ENCODE assay signal across 2 cellular contexts in genomic region chr3:159409711-159410110, GRCh38.
DNase-seq lines count a peak whose midpoint lies in the region; ATAC-seq and TF ChIP-seq lines count a peak whose summit lies in the region.
"Not testable (repeated sequence)": the region's sequence is repeated elsewhere in the genome, so short reads cannot be mapped to it uniquely, and the experiment has no call there.

No MANE protein-coding gene starts in this region.

- not testable (repeated sequence) for ATAC-seq in HCT116

- H3K27ac ChIP-seq in HCT116 (ENCODE audit: low read depth, low read length); HEK293 (ENCODE audit: extremely low read depth, low read depth, low read length): not testable (repeated sequence)

- H2AFZ ChIP-seq in HCT116 (ENCODE audit: low read depth, low read length, poor library complexity, severe bottlenecking): not testable (repeated sequence)

- H3K9ac ChIP-seq in HCT116 (ENCODE audit: low read length): not testable (repeated sequence)

- not testable (repeated sequence) for H3K9me3 ChIP-seq in HCT116 (ENCODE audit: control insufficient read depth in 1 of 2, insufficient read depth in 1 of 2, low read depth in 1 of 2, low read length in 2 of 2); HEK293 (ENCODE audit: control insufficient read depth, insufficient read depth, low read depth, low read length)

- intact Hi-C loops in HCT116 (cut with micrococcal nuclease): not testable (repeated sequence)

- DNase-seq in HCT116 (ENCODE audit: low read depth, low spot score): not testable (repeated sequence)

- RAD21 ChIA-PET in HCT116 (lab: Charles Lee; ENCODE audit: low non-redundant PET in 1 of 2, low total read pairs in 2 of 2, uncharacterized antibody in 2 of 2, unreplicated experiment in 2 of 2): not testable (repeated sequence)

- H3K9me2 ChIP-seq in HCT116 (ENCODE audit: insufficient read depth): not testable (repeated sequence)

- not testable (repeated sequence) for TF ChIP-seq POLR2A in HCT116 (IDR thresholded peaks at IDR 0.05; ENCODE audit: borderline replicate concordance, extremely low read depth, insufficient read depth, insufficient read length)

- BruUV-seq in HCT116 (replicated peaks; lab: Mats Ljungman, UMichigan): not testable (repeated sequence)

- not testable (repeated sequence) for TF ChIP-seq RAD21 in HCT116 (IDR thresholded peaks at IDR 0.05; ENCODE audit: low read depth)

- TF ChIP-seq CTCF in HCT116 (IDR thresholded peaks at IDR 0.05 in 2 of 3, conservative IDR thresholded peaks at IDR 0.05 in 1 of 3; ENCODE audit: borderline replicate concordance in 1 of 3, insufficient read depth in 1 of 3, low read depth in 2 of 3, low read length in 2 of 3); HEK293 (tag by site-specific recombination; IDR thresholded peaks at IDR 0.05): not testable (repeated sequence)

- not testable (repeated sequence) for H3K79me2 ChIP-seq in HCT116 (ENCODE audit: insufficient read depth, low read length)

- POLR2A ChIA-PET in HCT116 (lab: Charles Lee); HEK293 (lab: Yijun Ruan, JAX): not testable (repeated sequence)

- not testable (repeated sequence) for H3K4me2 ChIP-seq in HCT116 (ENCODE audit: low read length)

- H3K4me3 ChIP-seq in HCT116 (replicated peaks in 1 of 2; ENCODE audit: low read depth in 1 of 2, low read length in 2 of 2); HEK293 (ENCODE audit: low read depth, low read length): not testable (repeated sequence)

- not testable (repeated sequence) for H3K36me3 ChIP-seq in HCT116 (ENCODE audit: control insufficient read depth in 1 of 2, insufficient read depth in 2 of 2, low read length in 2 of 2); HEK293 (ENCODE audit: control insufficient read depth in 2 of 2, insufficient read depth in 1 of 2, low read length in 2 of 2)

- H4K20me1 ChIP-seq in HCT116 (ENCODE audit: insufficient read depth): not testable (repeated sequence)

- CTCF ChIA-PET in HCT116 (lab: Charles Lee): not testable (repeated sequence)
- CTCF ChIA-PET in HEK293 (lab: Yijun Ruan, JAX): interaction anchor here (0.6 to 0.7 kb wide), 2 partner anchors 285 to 585 kb away, joined by 3 read pairs; no protein-coding TSS in a partner anchor

- H3K4me1 ChIP-seq in HCT116 (ENCODE audit: control insufficient read depth in 1 of 2, insufficient read depth in 2 of 2, low read length in 2 of 2); HEK293 (ENCODE audit: control insufficient read depth, insufficient read depth, low read length): not testable (repeated sequence)

- H3K27me3 ChIP-seq in HCT116 (ENCODE audit: insufficient read depth, low read length): not testable (repeated sequence)

TF ChIP-seq in HCT116, 20 proteins besides CTCF, POLR2A, EP300 and RAD21:
- 0 out of 2 replicates have a peak, but pooled peaks have one; percentile 24 for TF ChIP-seq CBX3 (IDR thresholded peaks at IDR 0.05; ENCODE audit: low read depth)

TF ChIP-seq in HEK293, 187 proteins besides CTCF, POLR2A, EP300 and RAD21:
- TF ChIP-seq, protein P1, sequence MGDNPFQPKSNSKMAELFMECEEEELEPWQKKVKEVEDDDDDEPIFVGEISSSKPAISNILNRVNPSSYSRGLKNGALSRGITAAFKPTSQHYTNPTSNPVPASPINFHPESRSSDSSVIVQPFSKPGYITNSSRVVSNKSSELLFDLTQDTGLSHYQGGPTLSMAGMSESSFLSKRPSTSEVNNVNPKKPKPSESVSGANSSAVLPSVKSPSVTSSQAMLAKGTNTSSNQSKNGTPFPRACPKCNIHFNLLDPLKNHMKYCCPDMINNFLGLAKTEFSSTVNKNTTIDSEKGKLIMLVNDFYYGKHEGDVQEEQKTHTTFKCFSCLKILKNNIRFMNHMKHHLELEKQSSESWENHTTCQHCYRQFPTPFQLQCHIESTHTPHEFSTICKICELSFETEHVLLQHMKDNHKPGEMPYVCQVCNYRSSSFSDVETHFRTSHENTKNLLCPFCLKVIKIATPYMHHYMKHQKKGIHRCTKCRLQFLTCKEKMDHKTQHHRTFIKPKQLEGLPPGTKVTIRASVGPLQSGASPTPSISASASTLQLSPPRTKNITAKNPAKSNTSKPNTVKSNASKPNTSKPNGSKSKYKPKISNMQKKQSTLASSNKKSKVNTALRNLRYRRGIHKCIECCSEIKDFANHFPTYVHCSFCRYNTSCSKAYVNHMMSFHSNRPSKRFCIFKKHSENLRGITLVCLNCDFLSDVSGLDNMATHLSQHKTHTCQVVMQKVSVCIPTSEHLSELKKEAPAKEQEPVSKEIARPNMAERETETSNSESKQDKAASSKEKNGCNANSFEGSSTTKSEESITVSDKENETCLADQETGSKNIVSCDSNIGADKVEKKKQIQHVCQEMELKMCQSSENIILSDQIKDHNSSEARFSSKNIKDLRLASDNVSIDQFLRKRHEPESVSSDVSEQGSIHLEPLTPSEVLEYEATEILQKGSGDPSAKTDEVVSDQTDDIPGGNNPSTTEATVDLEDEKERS (tag by site-specific recombination; IDR thresholded peaks at IDR 0.05): peak; percentile 94
